9 cellular contexts compared by ENCODE assay signal in the genomic region with DNA sequence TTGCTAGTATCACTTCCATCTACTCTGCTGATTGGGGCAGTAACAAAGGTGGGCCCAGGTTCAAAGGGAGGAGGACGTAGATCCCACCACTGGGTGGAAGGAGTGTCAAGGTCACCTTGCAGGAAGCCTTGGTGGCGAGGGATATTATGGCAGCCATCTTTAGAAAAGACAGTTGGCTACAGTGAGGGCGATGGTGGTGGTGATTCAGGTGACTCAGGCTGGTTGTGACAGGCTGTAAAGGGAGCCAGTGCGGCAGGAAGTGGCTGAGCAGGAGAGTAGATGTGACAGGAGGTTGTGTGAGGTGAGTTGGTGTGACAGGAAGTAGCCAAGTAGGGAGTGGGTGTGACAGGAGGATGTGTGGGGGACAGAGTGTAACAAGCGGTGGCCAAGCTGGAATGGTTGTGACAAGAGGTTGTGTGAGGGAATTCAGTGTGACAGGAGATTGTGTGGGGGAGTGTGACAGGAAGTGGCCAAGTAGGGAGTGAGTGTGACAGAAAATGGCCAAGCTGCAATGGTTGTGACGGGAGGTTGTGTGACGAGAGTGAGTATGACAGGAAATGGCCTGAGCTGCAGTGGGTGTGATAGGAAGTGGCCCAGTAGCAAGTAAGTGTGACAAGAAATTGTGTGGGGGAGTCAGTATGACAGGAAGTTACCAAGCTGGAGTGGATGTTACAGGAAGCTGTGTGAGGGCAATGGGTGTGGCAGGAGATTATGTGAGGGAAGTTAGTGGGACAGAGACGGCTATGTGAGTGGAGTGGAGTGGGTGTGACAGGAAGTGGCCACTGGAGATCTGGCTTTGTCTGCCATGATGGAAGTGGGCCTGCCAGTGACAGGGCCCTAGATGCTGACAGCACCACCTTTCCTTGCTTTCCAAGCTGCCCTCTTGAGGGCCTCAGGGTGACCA. TPM values are rescaled to one million over a fixed set of nuclear protein-coding genes. Genes with fewer than 3 reads are reported as not detected.
DNase-seq lines count a peak whose midpoint lies in the region; ATAC-seq and TF ChIP-seq lines count a peak whose summit lies in the region.
"Had no signal": no experiment of that assay in that cellular context is flagged by ENCODE, and none has a peak within 500 bp of the region (broad histone marks: within the 10 kb centered on the region; RNA-seq: fewer than 3 reads in every experiment).

No MANE protein-coding gene starts in this region.

- no peaks in the 10 kb centered on the region for H3K27me3 Mint-ChIP-seq in activated naive CD4-positive, alpha-beta T cell treated with anti-CD3 and anti-CD28 coated beads for 36 hours (ENCODE audit: low read depth)

- peaks cover 9% of the 10 kb centered on the region for H3K36me3 Mint-ChIP-seq in activated naive CD4-positive, alpha-beta T cell treated with anti-CD3 and anti-CD28 coated beads for 36 hours (ENCODE audit: low read depth)

- ATAC-seq in HG03045 (IDR thresholded peaks at IDR 0.05; ENCODE audit: unreplicated experiment) (no peak), GM19467 (IDR thresholded peaks at IDR 0.05; ENCODE audit: unreplicated experiment) (no peak)

- H3K4me3 Mint-ChIP-seq in activated naive CD4-positive, alpha-beta T cell treated with anti-CD3 and anti-CD28 coated beads for 36 hours, result no peak overlapping the region

- TF ChIP-seq CTCF in GM06990 (IDR thresholded peaks at IDR 0.05; ENCODE audit: insufficient read depth, low read length, poor library complexity, severe bottlenecking), result no peak

- peaks cover 28% of the 10 kb centered on the region for H3K4me1 Mint-ChIP-seq in activated naive CD4-positive, alpha-beta T cell treated with anti-CD3 and anti-CD28 coated beads for 36 hours (ENCODE audit: low read depth)

- H3K36me3 ChIP-seq in GM06990 (ENCODE audit: control insufficient read depth, insufficient read depth, low read length), result no peaks in the 10 kb centered on the region
- H3K36me3 ChIP-seq: cardiac muscle cell had no signal

- DNase-seq in GM06990 (ENCODE audit: extremely low read depth, insufficient read length), result peak; percentile 48
- DNase-seq in SKM-1 treated with dmso at 0.1 percent for 144 hours (lab: John Stamatoyannopoulos, UW; ENCODE audit: unreplicated experiment), result peak; percentile 61
- DNase-seq in activated naive CD4-positive, alpha-beta T cell treated with anti-CD3 and anti-CD28 coated beads for 36 hours, result peak; percentile 88
- DNase-seq in stimulated activated CD4-positive, alpha-beta T cell treated with anti-CD3 and anti-CD28 coated beads, Interleukin-12 subunit alpha, Interleukin-12 subunit beta, amount 100 ng/mL, for 48 hours (ENCODE audit: low read depth in 2 of 3, low spot score in 1 of 3), result peak; percentile 35 to 60 (median 48)
- no peak for DNase-seq in DMS 273 (lab: John Stamatoyannopoulos, UW; ENCODE audit: unreplicated experiment)
- no peak for DNase-seq in NCI-H146 (lab: John Stamatoyannopoulos, UW)

- H3K27me3 ChIP-seq in GM06990 (replicated peaks; ENCODE audit: control insufficient read depth, insufficient read depth, low read length), result no peaks in the 10 kb centered on the region
- H3K27me3 ChIP-seq: cardiac muscle cell had no signal

- CTCF ChIA-PET in activated naive CD4-positive, alpha-beta T cell treated with anti-CD3 and anti-CD28 coated beads for 36 hours (lab: Charles Lee), result interaction anchor here (0.7 kb wide), 1 partner anchor 215 kb away, joined by 3 read pairs; no protein-coding TSS in a partner anchor

- peak overlapping the region; percentile 97 for H3K27ac Mint-ChIP-seq in activated naive CD4-positive, alpha-beta T cell treated with anti-CD3 and anti-CD28 coated beads for 36 hours

- H3K9me3 Mint-ChIP-seq in activated naive CD4-positive, alpha-beta T cell treated with anti-CD3 and anti-CD28 coated beads for 36 hours, result peaks cover 8% of the 10 kb centered on the region

- no peak overlapping the region for H3K4me3 ChIP-seq in GM06990 (replicated peaks; ENCODE audit: low read depth, low read length)
- H3K4me3 ChIP-seq: cardiac muscle cell had no signal

- intact Hi-C loops in activated naive CD4-positive, alpha-beta T cell treated with anti-CD3 and anti-CD28 coated beads for 36 hours (cut with micrococcal nuclease), result loop anchor here (1.0 to 10.0 kb wide), 6 partner anchors 11 to 776 kb away; a partner anchor contains a TSS

RNA-seq across cellular contexts. Expression of a gene that starts 22.9 kb away (rescaled TPM):
- total RNA-seq in activated naive CD4-positive, alpha-beta T cell treated with anti-CD3 and anti-CD28 coated beads for 36 hours, result under 1 TPM in 1 of 2 experiments, not detected in 1; 0.10 TPM

Comparison
In these comparisons a context has a peak if more than half of its experiments do, and no peak if none do; other contexts are left out.
1. DNase-seq: peak in GM06990 (single experiment), SKM-1 treated with dmso at 0.1 percent for 144 hours (single experiment), activated naive CD4-positive, alpha-beta T cell treated with anti-CD3 and anti-CD28 coated beads for 36 hours (single experiment) and stimulated activated CD4-positive, alpha-beta T cell treated with anti-CD3 and anti-CD28 coated beads, Interleukin-12 subunit alpha, Interleukin-12 subunit beta, amount 100 ng/mL, for 48 hours (3 of 3); none in DMS 273 (single experiment) and NCI-H146 (single experiment).